In genomic region chr19:14204676-14205459, GRCh38 we compare ENCODE assay signal across 1 cellular context.
A peak's percentile ranks its signal among the peaks of the same experiment; 100 is the strongest.
TF ChIP-seq lines count a peak whose summit lies in the region.

No MANE protein-coding gene starts in this region.

TF ChIP-seq in H1, 55 proteins besides CTCF, POLR2A, EP300 and RAD21:
- 0 out of 2 replicates have a peak, but pooled peaks have one; percentile 29 for TF ChIP-seq MAX (IDR thresholded peaks at IDR 0.05)
- peak in 1 of 2 experiments; percentile 55; a peak in 1 of 4 replicates for TF ChIP-seq SIN3A (conservative IDR thresholded peaks at IDR 0.05 in 1 of 2, IDR thresholded peaks at IDR 0.05 in 1 of 2; ENCODE audit: low read depth in 1 of 2, low read length in 2 of 2)
- TF ChIP-seq YY1 (IDR thresholded peaks at IDR 0.05; ENCODE audit: low read depth, low read length) = peak; percentile 95
- 0 out of 2 replicates have a peak, but pooled peaks have one; percentile 49 for TF ChIP-seq RBBP5 (IDR thresholded peaks at IDR 0.05; ENCODE audit: borderline replicate concordance, low read depth, low read length)
- peak; percentile 48 for TF ChIP-seq SAP30 (IDR thresholded peaks at IDR 0.05; ENCODE audit: insufficient read depth, insufficient replicate concordance, low read length)
